Comparison of ENCODE assay signal across 1 cellular context in genomic region chr2:26970928-26971627, GRCh38.
TF ChIP-seq lines count a peak whose summit lies in the region.

No MANE protein-coding gene starts in this region.

TF ChIP-seq in K562, 482 proteins besides CTCF, POLR2A, EP300 and RAD21 (continued from another document and continues in another):
- TF ChIP-seq HNRNPLL (IDR thresholded peaks at IDR 0.05; ENCODE audit: low read depth, low read length, poor library complexity, severe bottlenecking) (peak; percentile 93), GABPB1 (CRISPR knock-in tag; IDR thresholded peaks at IDR 0.05) (peak; percentile 15; the same call in 1 of the 2 replicates), AFF4 (CRISPR knock-in tag; IDR thresholded peaks at IDR 0.05) (0 out of 2 replicates have a peak, but pooled peaks have one; percentile 56), TEAD4 (IDR thresholded peaks at IDR 0.05; ENCODE audit: low read length) (0 out of 2 replicates have a peak, but pooled peaks have one; percentile 14), TEAD4 (CRISPR knock-in tag; IDR thresholded peaks at IDR 0.05; ENCODE audit: borderline replicate concordance) (no peak), KDM1A (IDR thresholded peaks at IDR 0.05) (peak in 1 of 2 experiments; percentile 32; a peak in 1 of 4 replicates), DPF2 (IDR thresholded peaks at IDR 0.05) (0 out of 2 replicates have a peak, but pooled peaks have one; percentile 27), HDAC1 (IDR thresholded peaks at IDR 0.05) (peak in 1 of 2 experiments; percentile 55; a peak in 1 of 4 replicates), ZBTB9 (CRISPR knock-in tag; IDR thresholded peaks at IDR 0.05) (no peak), ATF4 (CRISPR knock-in tag; IDR thresholded peaks at IDR 0.05) (no peak), HDGF (IDR thresholded peaks at IDR 0.05) (peak; percentile 64; the same call in 1 of the 2 replicates), NFRKB (IDR thresholded peaks at IDR 0.05; ENCODE audit: low read depth) (peak; percentile 73; the same call in 1 of the 2 replicates), ETV1 (tag; conservative IDR thresholded peaks at IDR 0.05; ENCODE audit: low read depth) (peak; percentile 38; the same call in 1 of the 2 replicates), HDAC2 (IDR thresholded peaks at IDR 0.05) (0 out of 2 replicates have a peak, but pooled peaks have one; percentile 56), RBBP5 (IDR thresholded peaks at IDR 0.05; ENCODE audit: borderline replicate concordance, insufficient read depth, low read length, poor library complexity, severe bottlenecking) (peak; percentile 25), TOE1 (IDR thresholded peaks at IDR 0.05; ENCODE audit: borderline replicate concordance) (0 out of 2 replicates have a peak, but pooled peaks have one; percentile 43), TOE1 (CRISPR knock-in tag; IDR thresholded peaks at IDR 0.05; ENCODE audit: borderline replicate concordance, low read depth) (no peak), POLR3A (IDR thresholded peaks at IDR 0.05; ENCODE audit: borderline replicate concordance, extremely low read depth, insufficient read depth, insufficient read length) (no peak), ZNF165 (CRISPR knock-in tag; IDR thresholded peaks at IDR 0.05; ENCODE audit: borderline replicate concordance) (peak; percentile 28; the same call in 1 of the 2 replicates), MTA1 (IDR thresholded peaks at IDR 0.05; ENCODE audit: borderline replicate concordance) (peak; percentile 44; the same call in 1 of the 2 replicates), MAFK (IDR thresholded peaks at IDR 0.05; ENCODE audit: low read length) (no peak), RERE (CRISPR knock-in tag; IDR thresholded peaks at IDR 0.05; ENCODE audit: borderline replicate concordance) (0 out of 2 replicates have a peak, but pooled peaks have one; percentile 29), EHMT2 (IDR thresholded peaks at IDR 0.05) (0 out of 2 replicates have a peak, but pooled peaks have one; percentile 26), SPI1 (IDR thresholded peaks at IDR 0.05; ENCODE audit: borderline replicate concordance, low read depth, low read length) (no peak), MLLT1 (IDR thresholded peaks at IDR 0.05) (peak; percentile 38 to 55; a peak in 1 of 4 replicates), MXD1 (CRISPR knock-in tag; IDR thresholded peaks at IDR 0.05; ENCODE audit: borderline replicate concordance, poor library complexity, severe bottlenecking) (no peak), TEAD1 (CRISPR knock-in tag; IDR thresholded peaks at IDR 0.05) (0 out of 4 replicates have a peak, but pooled peaks of 1 of the 2 experiments have one; percentile 12), PHF20 (IDR thresholded peaks at IDR 0.05; ENCODE audit: partially characterized antibody) (no peak), CXXC5 (CRISPR knock-in tag; IDR thresholded peaks at IDR 0.05) (peak; percentile 41), VEZF1 (CRISPR knock-in tag; IDR thresholded peaks at IDR 0.05) (peak; percentile 63), GABPA (tag; conservative IDR thresholded peaks at IDR 0.05; ENCODE audit: low read depth) (peak; percentile 59), TCF15 (CRISPR knock-in tag; IDR thresholded peaks at IDR 0.05) (no peak), E2F8 (IDR thresholded peaks at IDR 0.05; ENCODE audit: low read depth, partially characterized antibody) (peak; percentile 37), CREB3 (tag; conservative IDR thresholded peaks at IDR 0.05; ENCODE audit: low read depth) (no peak), ZBTB8A (IDR thresholded peaks at IDR 0.05; ENCODE audit: partially characterized antibody) (no peak)
